10 cellular contexts compared by ENCODE assay signal in genomic region chr9:122900791-122901190, GRCh38. TPM values are rescaled to one million over a fixed set of nuclear protein-coding genes. Genes with fewer than 3 reads are reported as not detected.
DNase-seq lines count a peak whose midpoint lies in the region; ATAC-seq, FAIRE-seq and TF ChIP-seq lines count a peak whose summit lies in the region.
"Had no signal": no experiment of that assay in that cellular context is flagged by ENCODE, and none has a peak within 500 bp of the region (broad histone marks: within the 10 kb centered on the region; RNA-seq: fewer than 3 reads in every experiment).

No MANE protein-coding gene starts in this region.

- POLR2A ChIA-PET in activated naive CD8-positive, alpha-beta T cell treated with anti-CD3 and anti-CD28 coated beads, Interleukin-2, amount 10 ng/mL, durations not matched to agents 7 days and 5 days (lab: Charles Lee): interaction anchor here (0.6 to 1.2 kb wide), 4 partner anchors 12 to 43 kb away, joined by 3 to 6 read pairs (median 4); partner anchors contain the start of genes RABGAP1, ZBTB26 and ZBTB6

- DNase-seq in CD14-positive monocyte (ENCODE audit: low spot score): no peak
- DNase-seq in HFFc6: no peak
- DNase-seq in activated naive CD8-positive, alpha-beta T cell treated with anti-CD3 and anti-CD28 coated beads, Interleukin-2, amount 10 ng/mL, durations not matched to agents 7 days and 5 days: no peak
- DNase-seq in epidermal melanocyte (ENCODE audit: insufficient read length, low spot score): no peak
- DNase-seq in SKM-1 (lab: John Stamatoyannopoulos, UW; ENCODE audit: unreplicated experiment): no peak
- no peak for DNase-seq in DMS79 (lab: John Stamatoyannopoulos, UW)
- DNase-seq: effector CD8-positive, alpha-beta T cell; NCI-H1105 had no signal

- H3K4me3 Mint-ChIP-seq in CD14-positive monocyte (peak overlapping the region; percentile 60 to 62), HFFc6 (peak overlapping the region; percentile 55)
- H3K4me3 Mint-ChIP-seq in activated naive CD8-positive, alpha-beta T cell treated with anti-CD3 and anti-CD28 coated beads, Interleukin-2, amount 10 ng/mL, durations not matched to agents 7 days and 5 days: peak overlapping the region; percentile 66

- intact Hi-C loops in CD14-positive monocyte (cut with micrococcal nuclease): loop anchor here in 1 of 2 donors (5.0 to 10.0 kb wide), 3 partner anchors 42 to 636 kb away; partner anchors contain the start of genes MRRF, RABGAP1 and RBM18

- peaks cover 12 to 20% of the 10 kb centered on the region in 2 donors for H3K36me3 Mint-ChIP-seq in CD14-positive monocyte
- H3K36me3 Mint-ChIP-seq in HFFc6 (ENCODE audit: low read depth): no peaks in the 10 kb centered on the region
- H3K36me3 Mint-ChIP-seq in activated naive CD8-positive, alpha-beta T cell treated with anti-CD3 and anti-CD28 coated beads, Interleukin-2, amount 10 ng/mL, durations not matched to agents 7 days and 5 days: peaks cover 8% of the 10 kb centered on the region

- H3K27ac Mint-ChIP-seq in CD14-positive monocyte (peak overlapping the region; percentile 81 to 90 (median 84)), HFFc6 (peak overlapping the region; percentile 58)
- H3K27ac Mint-ChIP-seq in activated naive CD8-positive, alpha-beta T cell treated with anti-CD3 and anti-CD28 coated beads, Interleukin-2, amount 10 ng/mL, durations not matched to agents 7 days and 5 days: no peak overlapping the region

- H3K4me1 Mint-ChIP-seq in CD14-positive monocyte (peaks cover 16% of the 10 kb centered on the region), HFFc6 (ENCODE audit: low read depth) (peaks cover 42% of the 10 kb centered on the region)
- peaks cover 23% of the 10 kb centered on the region for H3K4me1 Mint-ChIP-seq in activated naive CD8-positive, alpha-beta T cell treated with anti-CD3 and anti-CD28 coated beads, Interleukin-2, amount 10 ng/mL, durations not matched to agents 7 days and 5 days

- TF ChIP-seq CTCF in CD14-positive monocyte (IDR thresholded peaks at IDR 0.05) (no peak), HFFc6 (IDR thresholded peaks at IDR 0.05) (no peak)

- ATAC-seq in activated naive CD8-positive, alpha-beta T cell treated with anti-CD3 and anti-CD28 coated beads, Interleukin-2, amount 10 ng/mL, durations not matched to agents 7 days and 5 days (ENCODE audit: low read depth): no peak
- ATAC-seq in GM19452 (IDR thresholded peaks at IDR 0.05; ENCODE audit: unreplicated experiment): no peak

- peaks cover 0 to 1% (median 0%) of the 10 kb centered on the region in 3 donors for H3K27me3 Mint-ChIP-seq in CD14-positive monocyte (ENCODE audit: low read depth in 3 of 3)
- H3K27me3 Mint-ChIP-seq in HFFc6 (ENCODE audit: insufficient read depth): no peaks in the 10 kb centered on the region
- no peaks in the 10 kb centered on the region for H3K27me3 Mint-ChIP-seq in activated naive CD8-positive, alpha-beta T cell treated with anti-CD3 and anti-CD28 coated beads, Interleukin-2, amount 10 ng/mL, durations not matched to agents 7 days and 5 days

- no peaks in the 10 kb centered on the region for H3K9me3 Mint-ChIP-seq in CD14-positive monocyte
- H3K9me3 Mint-ChIP-seq in HFFc6: no peaks in the 10 kb centered on the region
- H3K9me3 Mint-ChIP-seq in activated naive CD8-positive, alpha-beta T cell treated with anti-CD3 and anti-CD28 coated beads, Interleukin-2, amount 10 ng/mL, durations not matched to agents 7 days and 5 days: no peaks in the 10 kb centered on the region

- peak; percentile 82 for FAIRE-seq in islet of Langerhans (lab: Jason Lieb, UNC)

RNA-seq across cellular contexts. Expression of gene RC3H2, which starts 4.4 kb away (rescaled TPM):
- 10 to 100 TPM; 11.3 to 11.8 TPM for polyA plus RNA-seq in CD14-positive monocyte
- 10 to 100 TPM; 38.8 to 46.1 (median 41.5) TPM for total RNA-seq in HFFc6 (2021; fragmentation: NEBNext Ultra II Directional; extraction: Animal tissue kit (Norgen Biotek cat#: 25700))
- total RNA-seq in activated naive CD8-positive, alpha-beta T cell treated with anti-CD3 and anti-CD28 coated beads, Interleukin-2, amount 10 ng/mL, durations not matched to agents 7 days and 5 days: 10 to 100 TPM; 52.6 to 55.0 TPM

RNA-seq across cellular contexts. Expression of gene ZBTB6, which starts 12.3 kb away (rescaled TPM):
- polyA plus RNA-seq in CD14-positive monocyte: 1 to 10 TPM; 1.5 to 1.7 TPM
- total RNA-seq in HFFc6 (2021; fragmentation: NEBNext Ultra II Directional; extraction: Animal tissue kit (Norgen Biotek cat#: 25700)): 1 to 10 TPM; 7.4 to 8.5 (median 8.2) TPM
- total RNA-seq in activated naive CD8-positive, alpha-beta T cell treated with anti-CD3 and anti-CD28 coated beads, Interleukin-2, amount 10 ng/mL, durations not matched to agents 7 days and 5 days: 10 to 100 TPM; 13.0 to 13.6 TPM

RNA-seq across cellular contexts. Expression of gene ZBTB26, which starts 30.5 kb away (rescaled TPM):
- under 1 TPM; 0.42 to 0.48 TPM for polyA plus RNA-seq in CD14-positive monocyte
- total RNA-seq in HFFc6 (2021; fragmentation: NEBNext Ultra II Directional; extraction: Animal tissue kit (Norgen Biotek cat#: 25700)): 1 to 10 TPM; 4.1 to 5.6 (median 4.6) TPM
- 10 to 100 TPM in 1 of 2 experiments, 1 to 10 TPM in 1; 8.3 to 11.2 TPM for total RNA-seq in activated naive CD8-positive, alpha-beta T cell treated with anti-CD3 and anti-CD28 coated beads, Interleukin-2, amount 10 ng/mL, durations not matched to agents 7 days and 5 days

RNA-seq across cellular contexts. Expression of gene RABGAP1, which starts 40.0 kb away (rescaled TPM):
- polyA plus RNA-seq in CD14-positive monocyte: 10 to 100 TPM; 19.3 to 24.1 TPM
- 10 to 100 TPM; 29.0 to 39.3 (median 33.9) TPM for total RNA-seq in HFFc6 (2021; fragmentation: NEBNext Ultra II Directional; extraction: Animal tissue kit (Norgen Biotek cat#: 25700))
- 10 to 100 TPM; 25.5 to 27.7 TPM for total RNA-seq in activated naive CD8-positive, alpha-beta T cell treated with anti-CD3 and anti-CD28 coated beads, Interleukin-2, amount 10 ng/mL, durations not matched to agents 7 days and 5 days
